Comparison of ENCODE assay signal across 8 cellular contexts in the genomic region with DNA sequence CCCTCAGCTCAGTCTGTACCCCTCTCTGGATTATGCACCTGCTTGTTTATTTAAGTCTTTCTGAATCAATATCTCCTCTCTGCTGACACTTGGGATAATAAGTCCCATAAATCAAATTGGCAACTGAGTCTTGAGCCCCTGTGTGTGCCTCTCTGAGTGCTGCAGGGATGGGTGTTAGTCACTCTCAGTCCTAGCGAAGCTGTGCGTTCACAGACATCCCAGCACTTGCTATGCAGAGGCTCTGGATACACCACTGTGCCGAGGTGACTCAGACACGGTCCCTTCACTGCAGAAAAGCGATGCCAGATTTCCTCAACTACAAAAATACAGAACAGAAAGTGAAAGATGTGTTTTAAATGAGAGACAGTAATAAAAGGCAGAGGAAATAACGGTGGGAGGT. TPM values are rescaled to one million over a fixed set of nuclear protein-coding genes. Genes with fewer than 3 reads are reported as not detected.
DNase-seq lines count a peak whose midpoint lies in the region; ATAC-seq and TF ChIP-seq lines count a peak whose summit lies in the region.

No MANE protein-coding gene starts in this region.

- ATAC-seq in GM21825 (IDR thresholded peaks at IDR 0.05; ENCODE audit: unreplicated experiment) (peak; percentile 46), HG02852 (IDR thresholded peaks at IDR 0.05; ENCODE audit: unreplicated experiment) (no peak)

- H3K9me3 ChIP-seq in Caco-2, result no peaks in the 10 kb centered on the region

- H3K4me3 Mint-ChIP-seq in chondrocyte (ENCODE audit: unreplicated experiment) (no peak overlapping the region), Caco-2 (ENCODE audit: unreplicated experiment) (no peak overlapping the region)

- POLR2A ChIA-PET in Caco-2 (lab: Charles Lee), result no interaction called here

- in situ Hi-C loops in GM13976 (cut with MboI; ENCODE audit: low sequenced_read_pairs, unreplicated experiment), result no loop called here

- no peaks in the 10 kb centered on the region for H3K36me3 ChIP-seq in Caco-2 (ENCODE audit: control insufficient read depth, insufficient read depth, low read length)

- no peaks in the 10 kb centered on the region for H3K27me3 ChIP-seq in Caco-2 (replicated peaks; ENCODE audit: control insufficient read depth, insufficient read depth, low read length)

- peaks cover 15% of the 10 kb centered on the region for H3K27me3 Mint-ChIP-seq in chondrocyte (ENCODE audit: low read depth)
- H3K27me3 Mint-ChIP-seq in Caco-2 (ENCODE audit: insufficient read depth, unreplicated experiment), result peaks cover 12% of the 10 kb centered on the region

- TF ChIP-seq CTCF in chondrocyte (IDR thresholded peaks at IDR 0.05), result no peak
- no peak for TF ChIP-seq CTCF in Caco-2 (IDR thresholded peaks at IDR 0.05; ENCODE audit: insufficient read depth in 1 of 2, low read depth in 1 of 2, low read length in 1 of 2, severe bottlenecking in 1 of 2, unreplicated experiment in 1 of 2)
- TF ChIP-seq CTCF in GM13976 (IDR thresholded peaks at IDR 0.05; ENCODE audit: borderline replicate concordance, control extremely low read depth, extremely low read depth, insufficient read depth, missing control alignments), result no peak

- H3K4me1 Mint-ChIP-seq in chondrocyte (ENCODE audit: low read depth) (peaks cover 32% of the 10 kb centered on the region), Caco-2 (ENCODE audit: low read depth, unreplicated experiment) (no peaks in the 10 kb centered on the region)

- CTCF ChIA-PET in Caco-2 (lab: Charles Lee), result interaction anchor here (0.5 kb wide), 1 partner anchor 141 kb away, joined by 3 read pairs; no protein-coding TSS in a partner anchor

- H3K9me3 Mint-ChIP-seq in chondrocyte (ENCODE audit: low read depth), result no peaks in the 10 kb centered on the region
- H3K9me3 Mint-ChIP-seq in Caco-2 (ENCODE audit: unreplicated experiment), result no peaks in the 10 kb centered on the region

- DNase-seq in RPMI7951 (ENCODE audit: low read depth) (peak; percentile 15), chondrocyte (ENCODE audit: low spot score) (no peak), Caco-2 (no peak), NCI-H2196 (lab: John Stamatoyannopoulos, UW; ENCODE audit: unreplicated experiment) (no peak), GM13976 (ENCODE audit: low spot score) (no peak)
- peak in 2 of 3 donors; percentile 16 to 25 for DNase-seq in stimulated activated CD4-positive, alpha-beta T cell treated with anti-CD3 and anti-CD28 coated beads, TNF-alpha, amount 100 ng/mL, for 48 hours (ENCODE audit: low read depth in 3 of 3)

- H3K36me3 Mint-ChIP-seq in chondrocyte (ENCODE audit: low read depth) (no peaks in the 10 kb centered on the region), Caco-2 (ENCODE audit: insufficient read depth, unreplicated experiment) (no peaks in the 10 kb centered on the region)

- H3K4me1 ChIP-seq in Caco-2, result no peaks in the 10 kb centered on the region

- intact Hi-C loops in Caco-2 (cut with micrococcal nuclease; ENCODE audit: unreplicated experiment), result no loop called here

- BruUV-seq in Caco-2 (replicated peaks; lab: Mats Ljungman, UMichigan), result no TSS peak

- H3K27ac Mint-ChIP-seq in chondrocyte (ENCODE audit: unreplicated experiment) (peak overlapping the region; percentile 60), Caco-2 (ENCODE audit: unreplicated experiment) (no peak overlapping the region)

- no peak overlapping the region for H3K4me3 ChIP-seq in Caco-2 (ENCODE audit: low read depth, low read length)

RNA-seq across cellular contexts. Expression of a gene that starts 4.1 kb away (rescaled TPM):
- not detected in 2 replicates for total RNA-seq in RPMI7951 (2014; rRNA removed; shearing (Covaris generic))
- total RNA-seq in chondrocyte, result 4.3 to 23.2 TPM (median 23.2 TPM) in 3 replicates
- not detected in 2 replicates for total RNA-seq in Caco-2 (2022)

Comparison
In these comparisons a context has a peak if more than half of its experiments do, and no peak if none do; other contexts are left out.
1. DNase-seq: peak in RPMI7951 (single experiment) and stimulated activated CD4-positive, alpha-beta T cell treated with anti-CD3 and anti-CD28 coated beads, TNF-alpha, amount 100 ng/mL, for 48 hours (2 of 3); none in chondrocyte (single experiment), Caco-2 (0 of 2), NCI-H2196 (single experiment) and GM13976 (single experiment).